1 cellular context compared by ENCODE assay signal in the genomic region with DNA sequence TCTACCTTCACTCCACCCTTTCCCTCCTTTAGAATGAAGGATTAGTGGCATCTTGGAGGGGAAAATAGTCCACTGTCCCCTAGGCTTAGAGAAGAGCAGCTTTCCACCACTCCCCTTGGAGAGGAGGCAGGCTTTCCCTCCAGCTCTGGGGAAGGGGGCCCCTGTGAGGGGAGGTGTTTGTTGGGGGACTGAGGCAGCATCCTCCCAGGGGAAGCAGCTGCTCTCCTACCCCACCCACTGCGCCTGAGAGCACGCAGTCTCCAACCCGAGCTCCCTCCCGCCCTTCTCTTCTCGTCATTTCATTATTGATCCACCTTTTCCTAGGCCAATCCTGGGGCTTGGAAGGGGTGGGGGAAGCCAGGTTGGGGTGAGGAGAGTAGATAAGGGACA.
TF ChIP-seq lines count a peak whose summit lies in the region.

No MANE protein-coding gene starts in this region.

TF ChIP-seq in HepG2, 621 proteins besides CTCF, POLR2A, EP300 and RAD21 (continued from another document and continues in another):
- TF ChIP-seq, protein P1, sequence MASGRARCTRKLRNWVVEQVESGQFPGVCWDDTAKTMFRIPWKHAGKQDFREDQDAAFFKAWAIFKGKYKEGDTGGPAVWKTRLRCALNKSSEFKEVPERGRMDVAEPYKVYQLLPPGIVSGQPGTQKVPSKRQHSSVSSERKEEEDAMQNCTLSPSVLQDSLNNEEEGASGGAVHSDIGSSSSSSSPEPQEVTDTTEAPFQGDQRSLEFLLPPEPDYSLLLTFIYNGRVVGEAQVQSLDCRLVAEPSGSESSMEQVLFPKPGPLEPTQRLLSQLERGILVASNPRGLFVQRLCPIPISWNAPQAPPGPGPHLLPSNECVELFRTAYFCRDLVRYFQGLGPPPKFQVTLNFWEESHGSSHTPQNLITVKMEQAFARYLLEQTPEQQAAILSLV (CRISPR knock-in tag; IDR thresholded peaks at IDR 0.05; ENCODE audit: borderline replicate concordance), result no peak
- TF ChIP-seq ZNF24 (IDR thresholded peaks at IDR 0.05) (no peak), MLLT10 (CRISPR knock-in tag; IDR thresholded peaks at IDR 0.05) (no peak), ZNF549 (CRISPR knock-in tag; IDR thresholded peaks at IDR 0.05) (no peak), ZSCAN20 (CRISPR knock-in tag; IDR thresholded peaks at IDR 0.05; ENCODE audit: borderline replicate concordance) (no peak), ZEB1 (IDR thresholded peaks at IDR 0.05; ENCODE audit: insufficient replicate concordance, low read depth) (no peak), TARDBP (CRISPR knock-in tag; IDR thresholded peaks at IDR 0.05) (0 out of 2 replicates have a peak, but pooled peaks have one; percentile 19), GLI4 (CRISPR knock-in tag; IDR thresholded peaks at IDR 0.05; ENCODE audit: borderline replicate concordance) (no peak), HNRNPLL (IDR thresholded peaks at IDR 0.05; ENCODE audit: low read depth, low read length, poor library complexity, severe bottlenecking) (no peak), RELA (CRISPR knock-in tag; IDR thresholded peaks at IDR 0.05) (no peak), SAP130 (CRISPR knock-in tag; IDR thresholded peaks at IDR 0.05; ENCODE audit: low read depth) (peak; percentile 60), RXRB (CRISPR knock-in tag; IDR thresholded peaks at IDR 0.05; ENCODE audit: borderline replicate concordance) (no peak), ZZZ3 (CRISPR knock-in tag; IDR thresholded peaks at IDR 0.05; ENCODE audit: borderline replicate concordance) (no peak), PPARG (CRISPR knock-in tag; conservative IDR thresholded peaks at IDR 0.05) (no peak), CEBPG (CRISPR knock-in tag; IDR thresholded peaks at IDR 0.05) (no peak), CAMTA2 (CRISPR knock-in tag; IDR thresholded peaks at IDR 0.05; ENCODE audit: borderline replicate concordance) (no peak)
- TF ChIP-seq, protein P2, sequence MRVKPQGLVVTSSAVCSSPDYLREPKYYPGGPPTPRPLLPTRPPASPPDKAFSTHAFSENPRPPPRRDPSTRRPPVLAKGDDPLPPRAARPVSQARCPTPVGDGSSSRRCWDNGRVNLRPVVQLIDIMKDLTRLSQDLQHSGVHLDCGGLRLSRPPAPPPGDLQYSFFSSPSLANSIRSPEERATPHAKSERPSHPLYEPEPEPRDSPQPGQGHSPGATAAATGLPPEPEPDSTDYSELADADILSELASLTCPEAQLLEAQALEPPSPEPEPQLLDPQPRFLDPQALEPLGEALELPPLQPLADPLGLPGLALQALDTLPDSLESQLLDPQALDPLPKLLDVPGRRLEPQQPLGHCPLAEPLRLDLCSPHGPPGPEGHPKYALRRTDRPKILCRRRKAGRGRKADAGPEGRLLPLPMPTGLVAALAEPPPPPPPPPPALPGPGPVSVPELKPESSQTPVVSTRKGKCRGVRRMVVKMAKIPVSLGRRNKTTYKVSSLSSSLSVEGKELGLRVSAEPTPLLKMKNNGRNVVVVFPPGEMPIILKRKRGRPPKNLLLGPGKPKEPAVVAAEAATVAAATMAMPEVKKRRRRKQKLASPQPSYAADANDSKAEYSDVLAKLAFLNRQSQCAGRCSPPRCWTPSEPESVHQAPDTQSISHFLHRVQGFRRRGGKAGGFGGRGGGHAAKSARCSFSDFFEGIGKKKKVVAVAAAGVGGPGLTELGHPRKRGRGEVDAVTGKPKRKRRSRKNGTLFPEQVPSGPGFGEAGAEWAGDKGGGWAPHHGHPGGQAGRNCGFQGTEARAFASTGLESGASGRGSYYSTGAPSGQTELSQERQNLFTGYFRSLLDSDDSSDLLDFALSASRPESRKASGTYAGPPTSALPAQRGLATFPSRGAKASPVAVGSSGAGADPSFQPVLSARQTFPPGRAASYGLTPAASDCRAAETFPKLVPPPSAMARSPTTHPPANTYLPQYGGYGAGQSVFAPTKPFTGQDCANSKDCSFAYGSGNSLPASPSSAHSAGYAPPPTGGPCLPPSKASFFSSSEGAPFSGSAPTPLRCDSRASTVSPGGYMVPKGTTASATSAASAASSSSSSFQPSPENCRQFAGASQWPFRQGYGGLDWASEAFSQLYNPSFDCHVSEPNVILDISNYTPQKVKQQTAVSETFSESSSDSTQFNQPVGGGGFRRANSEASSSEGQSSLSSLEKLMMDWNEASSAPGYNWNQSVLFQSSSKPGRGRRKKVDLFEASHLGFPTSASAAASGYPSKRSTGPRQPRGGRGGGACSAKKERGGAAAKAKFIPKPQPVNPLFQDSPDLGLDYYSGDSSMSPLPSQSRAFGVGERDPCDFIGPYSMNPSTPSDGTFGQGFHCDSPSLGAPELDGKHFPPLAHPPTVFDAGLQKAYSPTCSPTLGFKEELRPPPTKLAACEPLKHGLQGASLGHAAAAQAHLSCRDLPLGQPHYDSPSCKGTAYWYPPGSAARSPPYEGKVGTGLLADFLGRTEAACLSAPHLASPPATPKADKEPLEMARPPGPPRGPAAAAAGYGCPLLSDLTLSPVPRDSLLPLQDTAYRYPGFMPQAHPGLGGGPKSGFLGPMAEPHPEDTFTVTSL (CRISPR knock-in tag; IDR thresholded peaks at IDR 0.05; ENCODE audit: borderline replicate concordance), result no peak
- TF ChIP-seq, protein P3, sequence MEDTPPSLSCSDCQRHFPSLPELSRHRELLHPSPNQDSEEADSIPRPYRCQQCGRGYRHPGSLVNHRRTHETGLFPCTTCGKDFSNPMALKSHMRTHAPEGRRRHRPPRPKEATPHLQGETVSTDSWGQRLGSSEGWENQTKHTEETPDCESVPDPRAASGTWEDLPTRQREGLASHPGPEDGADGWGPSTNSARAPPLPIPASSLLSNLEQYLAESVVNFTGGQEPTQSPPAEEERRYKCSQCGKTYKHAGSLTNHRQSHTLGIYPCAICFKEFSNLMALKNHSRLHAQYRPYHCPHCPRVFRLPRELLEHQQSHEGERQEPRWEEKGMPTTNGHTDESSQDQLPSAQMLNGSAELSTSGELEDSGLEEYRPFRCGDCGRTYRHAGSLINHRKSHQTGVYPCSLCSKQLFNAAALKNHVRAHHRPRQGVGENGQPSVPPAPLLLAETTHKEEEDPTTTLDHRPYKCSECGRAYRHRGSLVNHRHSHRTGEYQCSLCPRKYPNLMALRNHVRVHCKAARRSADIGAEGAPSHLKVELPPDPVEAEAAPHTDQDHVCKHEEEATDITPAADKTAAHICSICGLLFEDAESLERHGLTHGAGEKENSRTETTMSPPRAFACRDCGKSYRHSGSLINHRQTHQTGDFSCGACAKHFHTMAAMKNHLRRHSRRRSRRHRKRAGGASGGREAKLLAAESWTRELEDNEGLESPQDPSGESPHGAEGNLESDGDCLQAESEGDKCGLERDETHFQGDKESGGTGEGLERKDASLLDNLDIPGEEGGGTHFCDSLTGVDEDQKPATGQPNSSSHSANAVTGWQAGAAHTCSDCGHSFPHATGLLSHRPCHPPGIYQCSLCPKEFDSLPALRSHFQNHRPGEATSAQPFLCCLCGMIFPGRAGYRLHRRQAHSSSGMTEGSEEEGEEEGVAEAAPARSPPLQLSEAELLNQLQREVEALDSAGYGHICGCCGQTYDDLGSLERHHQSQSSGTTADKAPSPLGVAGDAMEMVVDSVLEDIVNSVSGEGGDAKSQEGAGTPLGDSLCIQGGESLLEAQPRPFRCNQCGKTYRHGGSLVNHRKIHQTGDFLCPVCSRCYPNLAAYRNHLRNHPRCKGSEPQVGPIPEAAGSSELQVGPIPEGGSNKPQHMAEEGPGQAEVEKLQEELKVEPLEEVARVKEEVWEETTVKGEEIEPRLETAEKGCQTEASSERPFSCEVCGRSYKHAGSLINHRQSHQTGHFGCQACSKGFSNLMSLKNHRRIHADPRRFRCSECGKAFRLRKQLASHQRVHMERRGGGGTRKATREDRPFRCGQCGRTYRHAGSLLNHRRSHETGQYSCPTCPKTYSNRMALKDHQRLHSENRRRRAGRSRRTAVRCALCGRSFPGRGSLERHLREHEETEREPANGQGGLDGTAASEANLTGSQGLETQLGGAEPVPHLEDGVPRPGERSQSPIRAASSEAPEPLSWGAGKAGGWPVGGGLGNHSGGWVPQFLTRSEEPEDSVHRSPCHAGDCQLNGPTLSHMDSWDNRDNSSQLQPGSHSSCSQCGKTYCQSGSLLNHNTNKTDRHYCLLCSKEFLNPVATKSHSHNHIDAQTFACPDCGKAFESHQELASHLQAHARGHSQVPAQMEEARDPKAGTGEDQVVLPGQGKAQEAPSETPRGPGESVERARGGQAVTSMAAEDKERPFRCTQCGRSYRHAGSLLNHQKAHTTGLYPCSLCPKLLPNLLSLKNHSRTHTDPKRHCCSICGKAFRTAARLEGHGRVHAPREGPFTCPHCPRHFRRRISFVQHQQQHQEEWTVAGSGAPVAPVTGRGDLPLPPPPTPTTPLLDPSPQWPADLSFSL (CRISPR knock-in tag; IDR thresholded peaks at IDR 0.05), result no peak
- TF ChIP-seq, protein P4, sequence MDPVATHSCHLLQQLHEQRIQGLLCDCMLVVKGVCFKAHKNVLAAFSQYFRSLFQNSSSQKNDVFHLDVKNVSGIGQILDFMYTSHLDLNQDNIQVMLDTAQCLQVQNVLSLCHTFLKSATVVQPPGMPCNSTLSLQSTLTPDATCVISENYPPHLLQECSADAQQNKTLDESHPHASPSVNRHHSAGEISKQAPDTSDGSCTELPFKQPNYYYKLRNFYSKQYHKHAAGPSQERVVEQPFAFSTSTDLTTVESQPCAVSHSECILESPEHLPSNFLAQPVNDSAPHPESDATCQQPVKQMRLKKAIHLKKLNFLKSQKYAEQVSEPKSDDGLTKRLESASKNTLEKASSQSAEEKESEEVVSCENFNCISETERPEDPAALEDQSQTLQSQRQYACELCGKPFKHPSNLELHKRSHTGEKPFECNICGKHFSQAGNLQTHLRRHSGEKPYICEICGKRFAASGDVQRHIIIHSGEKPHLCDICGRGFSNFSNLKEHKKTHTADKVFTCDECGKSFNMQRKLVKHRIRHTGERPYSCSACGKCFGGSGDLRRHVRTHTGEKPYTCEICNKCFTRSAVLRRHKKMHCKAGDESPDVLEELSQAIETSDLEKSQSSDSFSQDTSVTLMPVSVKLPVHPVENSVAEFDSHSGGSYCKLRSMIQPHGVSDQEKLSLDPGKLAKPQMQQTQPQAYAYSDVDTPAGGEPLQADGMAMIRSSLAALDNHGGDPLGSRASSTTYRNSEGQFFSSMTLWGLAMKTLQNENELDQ (CRISPR knock-in tag; IDR thresholded peaks at IDR 0.05; ENCODE audit: borderline replicate concordance), result no peak
- TF ChIP-seq, protein P5, sequence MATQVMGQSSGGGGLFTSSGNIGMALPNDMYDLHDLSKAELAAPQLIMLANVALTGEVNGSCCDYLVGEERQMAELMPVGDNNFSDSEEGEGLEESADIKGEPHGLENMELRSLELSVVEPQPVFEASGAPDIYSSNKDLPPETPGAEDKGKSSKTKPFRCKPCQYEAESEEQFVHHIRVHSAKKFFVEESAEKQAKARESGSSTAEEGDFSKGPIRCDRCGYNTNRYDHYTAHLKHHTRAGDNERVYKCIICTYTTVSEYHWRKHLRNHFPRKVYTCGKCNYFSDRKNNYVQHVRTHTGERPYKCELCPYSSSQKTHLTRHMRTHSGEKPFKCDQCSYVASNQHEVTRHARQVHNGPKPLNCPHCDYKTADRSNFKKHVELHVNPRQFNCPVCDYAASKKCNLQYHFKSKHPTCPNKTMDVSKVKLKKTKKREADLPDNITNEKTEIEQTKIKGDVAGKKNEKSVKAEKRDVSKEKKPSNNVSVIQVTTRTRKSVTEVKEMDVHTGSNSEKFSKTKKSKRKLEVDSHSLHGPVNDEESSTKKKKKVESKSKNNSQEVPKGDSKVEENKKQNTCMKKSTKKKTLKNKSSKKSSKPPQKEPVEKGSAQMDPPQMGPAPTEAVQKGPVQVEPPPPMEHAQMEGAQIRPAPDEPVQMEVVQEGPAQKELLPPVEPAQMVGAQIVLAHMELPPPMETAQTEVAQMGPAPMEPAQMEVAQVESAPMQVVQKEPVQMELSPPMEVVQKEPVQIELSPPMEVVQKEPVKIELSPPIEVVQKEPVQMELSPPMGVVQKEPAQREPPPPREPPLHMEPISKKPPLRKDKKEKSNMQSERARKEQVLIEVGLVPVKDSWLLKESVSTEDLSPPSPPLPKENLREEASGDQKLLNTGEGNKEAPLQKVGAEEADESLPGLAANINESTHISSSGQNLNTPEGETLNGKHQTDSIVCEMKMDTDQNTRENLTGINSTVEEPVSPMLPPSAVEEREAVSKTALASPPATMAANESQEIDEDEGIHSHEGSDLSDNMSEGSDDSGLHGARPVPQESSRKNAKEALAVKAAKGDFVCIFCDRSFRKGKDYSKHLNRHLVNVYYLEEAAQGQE (IDR thresholded peaks at IDR 0.05; ENCODE audit: borderline replicate concordance in 1 of 2, low read depth in 1 of 2, low read length in 2 of 2), result no peak
- TF ChIP-seq, protein P6, sequence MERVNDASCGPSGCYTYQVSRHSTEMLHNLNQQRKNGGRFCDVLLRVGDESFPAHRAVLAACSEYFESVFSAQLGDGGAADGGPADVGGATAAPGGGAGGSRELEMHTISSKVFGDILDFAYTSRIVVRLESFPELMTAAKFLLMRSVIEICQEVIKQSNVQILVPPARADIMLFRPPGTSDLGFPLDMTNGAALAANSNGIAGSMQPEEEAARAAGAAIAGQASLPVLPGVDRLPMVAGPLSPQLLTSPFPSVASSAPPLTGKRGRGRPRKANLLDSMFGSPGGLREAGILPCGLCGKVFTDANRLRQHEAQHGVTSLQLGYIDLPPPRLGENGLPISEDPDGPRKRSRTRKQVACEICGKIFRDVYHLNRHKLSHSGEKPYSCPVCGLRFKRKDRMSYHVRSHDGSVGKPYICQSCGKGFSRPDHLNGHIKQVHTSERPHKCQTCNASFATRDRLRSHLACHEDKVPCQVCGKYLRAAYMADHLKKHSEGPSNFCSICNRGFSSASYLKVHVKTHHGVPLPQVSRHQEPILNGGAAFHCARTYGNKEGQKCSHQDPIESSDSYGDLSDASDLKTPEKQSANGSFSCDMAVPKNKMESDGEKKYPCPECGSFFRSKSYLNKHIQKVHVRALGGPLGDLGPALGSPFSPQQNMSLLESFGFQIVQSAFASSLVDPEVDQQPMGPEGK (CRISPR knock-in tag; IDR thresholded peaks at IDR 0.05), result 0 out of 2 replicates have a peak, but pooled peaks have one; percentile 25
- TF ChIP-seq, protein P7, sequence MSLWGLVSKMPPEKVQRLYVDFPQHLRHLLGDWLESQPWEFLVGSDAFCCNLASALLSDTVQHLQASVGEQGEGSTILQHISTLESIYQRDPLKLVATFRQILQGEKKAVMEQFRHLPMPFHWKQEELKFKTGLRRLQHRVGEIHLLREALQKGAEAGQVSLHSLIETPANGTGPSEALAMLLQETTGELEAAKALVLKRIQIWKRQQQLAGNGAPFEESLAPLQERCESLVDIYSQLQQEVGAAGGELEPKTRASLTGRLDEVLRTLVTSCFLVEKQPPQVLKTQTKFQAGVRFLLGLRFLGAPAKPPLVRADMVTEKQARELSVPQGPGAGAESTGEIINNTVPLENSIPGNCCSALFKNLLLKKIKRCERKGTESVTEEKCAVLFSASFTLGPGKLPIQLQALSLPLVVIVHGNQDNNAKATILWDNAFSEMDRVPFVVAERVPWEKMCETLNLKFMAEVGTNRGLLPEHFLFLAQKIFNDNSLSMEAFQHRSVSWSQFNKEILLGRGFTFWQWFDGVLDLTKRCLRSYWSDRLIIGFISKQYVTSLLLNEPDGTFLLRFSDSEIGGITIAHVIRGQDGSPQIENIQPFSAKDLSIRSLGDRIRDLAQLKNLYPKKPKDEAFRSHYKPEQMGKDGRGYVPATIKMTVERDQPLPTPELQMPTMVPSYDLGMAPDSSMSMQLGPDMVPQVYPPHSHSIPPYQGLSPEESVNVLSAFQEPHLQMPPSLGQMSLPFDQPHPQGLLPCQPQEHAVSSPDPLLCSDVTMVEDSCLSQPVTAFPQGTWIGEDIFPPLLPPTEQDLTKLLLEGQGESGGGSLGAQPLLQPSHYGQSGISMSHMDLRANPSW (CRISPR knock-in tag; IDR thresholded peaks at IDR 0.05; ENCODE audit: borderline replicate concordance), result no peak
- TF ChIP-seq, protein P8, sequence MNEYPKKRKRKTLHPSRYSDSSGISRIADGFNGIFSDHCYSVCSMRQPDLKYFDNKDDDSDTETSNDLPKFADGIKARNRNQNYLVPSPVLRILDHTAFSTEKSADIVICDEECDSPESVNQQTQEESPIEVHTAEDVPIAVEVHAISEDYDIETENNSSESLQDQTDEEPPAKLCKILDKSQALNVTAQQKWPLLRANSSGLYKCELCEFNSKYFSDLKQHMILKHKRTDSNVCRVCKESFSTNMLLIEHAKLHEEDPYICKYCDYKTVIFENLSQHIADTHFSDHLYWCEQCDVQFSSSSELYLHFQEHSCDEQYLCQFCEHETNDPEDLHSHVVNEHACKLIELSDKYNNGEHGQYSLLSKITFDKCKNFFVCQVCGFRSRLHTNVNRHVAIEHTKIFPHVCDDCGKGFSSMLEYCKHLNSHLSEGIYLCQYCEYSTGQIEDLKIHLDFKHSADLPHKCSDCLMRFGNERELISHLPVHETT (CRISPR knock-in tag; conservative IDR thresholded peaks at IDR 0.05), result no peak
